1 cellular context compared by ENCODE assay signal in genomic region chr11:70468256-70469230, GRCh38.
TF ChIP-seq lines count a peak whose summit lies in the region.

No MANE protein-coding gene starts in this region.

TF ChIP-seq in HepG2, 621 proteins besides CTCF, POLR2A, EP300 and RAD21 (continued from another document):
- TF ChIP-seq PRDM10 (CRISPR knock-in tag; IDR thresholded peaks at IDR 0.05; ENCODE audit: low read depth): peak; percentile 96
- peak; percentile 88 for TF ChIP-seq RBM22 (optimal IDR thresholded peaks at IDR 0.05; ENCODE audit: low read length)
- no peak for TF ChIP-seq KDM6A (CRISPR knock-in tag; IDR thresholded peaks at IDR 0.05; ENCODE audit: low read depth)
- TF ChIP-seq KMT2A (CRISPR knock-in tag; IDR thresholded peaks at IDR 0.05): no peak
- no peak for TF ChIP-seq ZFY (CRISPR knock-in tag; IDR thresholded peaks at IDR 0.05)
- no peak for TF ChIP-seq HMGA1 (CRISPR knock-in tag; conservative IDR thresholded peaks at IDR 0.05)
TF ChIP-seq in HepG2: peak in this region for 2.
